In genomic region chr10:131895116-131895515, GRCh38 we compare ENCODE assay signal across 30 cellular contexts.
"Had no signal": no experiment of that assay in that cellular context is flagged by ENCODE, and none has a peak within 500 bp of the region (broad histone marks: within the 10 kb centered on the region; RNA-seq: fewer than 3 reads in every experiment).

No MANE protein-coding gene starts in this region.

- H3K27ac Mint-ChIP-seq: nephron progenitor cell; progenitor cell of endocrine pancreas; stimulated activated memory B cell treated with anti-CD40 and anti-IgM and Interleukin-4, amounts not matched to agents 10 μg/mL and 1 μg/mL and 100 μg/mL, for 72 hours; stimulated activated naive CD8-positive, alpha-beta T cell treated with anti-CD3 and anti-CD28 coated beads, Interleukin-15, amount 100 ng/mL, for 72 hours; type B pancreatic cell had no signal

- H3K9me3 Mint-ChIP-seq: naive thymus-derived CD8-positive, alpha-beta T cell; natural killer cell treated with Interleukin-12 subunit alpha and Interleukin-12 subunit beta and Interleukin-15 and Interleukin-18, amount 100 ng/mL, for 72 hours; nephron progenitor cell; neural crest cell; stimulated activated memory B cell treated with anti-CD40 and anti-IgM and Interleukin-4, amounts not matched to agents 10 μg/mL and 1 μg/mL and 100 μg/mL, for 72 hours; stimulated activated naive CD8-positive, alpha-beta T cell treated with anti-CD3 and anti-CD28 coated beads, Interleukin-15, amount 100 ng/mL, for 72 hours; type B pancreatic cell had no signal

- H3K4me3 ChIP-seq: pancreas, psoas muscle, right lobe of liver, sigmoid colon, suprapubic skin, testis, tibial artery, transverse colon, upper lobe of right lung, uterus had no signal

- H3K36me3 ChIP-seq: neutrophil, pancreas, right lobe of liver, sigmoid colon, suprapubic skin, tibial artery, transverse colon, upper lobe of right lung, uterus had no signal

- H3K27me3 ChIP-seq: pancreas, right lobe of liver, testis had no signal

- DNase-seq: nephron progenitor cell; nucleus accumbens; psoas muscle; right cardiac atrium; right lobe of liver; sigmoid colon; small intestine; stimulated activated CD4-positive, alpha-beta T cell treated with anti-CD3 and anti-CD28 coated beads, Interleukin-12 subunit alpha, Interleukin-12 subunit beta, amount 100 ng/mL, for 4 hours; stimulated activated CD4-positive, alpha-beta T cell treated with anti-CD3 and anti-CD28 coated beads, Interleukin-1b, Interleukin-23, amount 100 ng/mL, for 48 hours; stimulated activated CD4-positive, alpha-beta T cell treated with anti-CD3 and anti-CD28 coated beads, Interleukin-4, amount 100 ng/mL, for 1 hour; stimulated activated CD4-positive, alpha-beta T cell treated with anti-CD3 and anti-CD28 coated beads, Interleukin-4, amount 100 ng/mL, for 4 hours; stimulated activated CD8-positive, alpha-beta memory T cell treated with anti-CD3 and anti-CD28 coated beads, Interleukin-4, amount 100 ng/mL, for 48 hours; stimulated activated naive CD4-positive, alpha-beta T cell; stimulated activated naive CD8-positive, alpha-beta T cell treated with anti-CD3 and anti-CD28 coated beads, Interleukin-15, amount 100 ng/mL, for 72 hours; stimulated activated naive CD8-positive, alpha-beta T cell treated with anti-CD3 and anti-CD28 coated beads, Interleukin-15, Interleukin-2, amounts not matched to agents 100 U/mL and 50 U/mL, for 24 hours; substantia nigra; testis; tibial artery; transverse colon; upper lobe of right lung; uterus had no signal

- H3K27ac ChIP-seq: neutrophil, pancreas, psoas muscle, right lobe of liver, sigmoid colon, suprapubic skin, testis, tibial artery, transverse colon, upper lobe of right lung, uterus had no signal

- H3K4me1 ChIP-seq: pancreas, psoas muscle, uterus had no signal

- H3K36me3 Mint-ChIP-seq: naive thymus-derived CD8-positive, alpha-beta T cell; natural killer cell treated with Interleukin-12 subunit alpha and Interleukin-12 subunit beta and Interleukin-15 and Interleukin-18, amount 100 ng/mL, for 72 hours; stimulated activated memory B cell treated with anti-CD40 and anti-IgM and Interleukin-4, amounts not matched to agents 10 μg/mL and 1 μg/mL and 100 μg/mL, for 72 hours; type B pancreatic cell had no signal

- H3K9me3 ChIP-seq: neutrophil, pancreas, psoas muscle, right lobe of liver, sigmoid colon, suprapubic skin, testis, tibial artery, transverse colon, upper lobe of right lung, uterus had no signal

- H3K4me3 Mint-ChIP-seq: naive thymus-derived CD8-positive, alpha-beta T cell; nephron progenitor cell; neural crest cell; stimulated activated memory B cell treated with anti-CD40 and anti-IgM and Interleukin-4, amounts not matched to agents 10 μg/mL and 1 μg/mL and 100 μg/mL, for 72 hours; stimulated activated naive CD8-positive, alpha-beta T cell treated with anti-CD3 and anti-CD28 coated beads, Interleukin-15, amount 100 ng/mL, for 72 hours; type B pancreatic cell had no signal

- ATAC-seq: naive thymus-derived CD8-positive, alpha-beta T cell; natural killer cell treated with Interleukin-12 subunit alpha and Interleukin-12 subunit beta and Interleukin-15 and Interleukin-18, amount 100 ng/mL, for 72 hours; pancreas; psoas muscle; right cardiac atrium; right lobe of liver; stimulated activated memory B cell treated with anti-CD40 and anti-IgM and Interleukin-4, amounts not matched to agents 10 μg/mL and 1 μg/mL and 100 μg/mL, for 72 hours; stimulated activated naive CD8-positive, alpha-beta T cell treated with anti-CD3 and anti-CD28 coated beads, Interleukin-15, amount 100 ng/mL, for 72 hours; stimulated activated naive CD8-positive, alpha-beta T cell treated with anti-CD3 and anti-CD28 coated beads, Interleukin-15, Interleukin-2, amounts not matched to agents 100 U/mL and 50 U/mL, for 24 hours; upper lobe of right lung had no signal
